Comparison of ENCODE assay signal across 8 cellular contexts in genomic region chr1:203320546-203321272, GRCh38. TPM values are rescaled to one million over a fixed set of nuclear protein-coding genes. Genes with fewer than 3 reads are reported as not detected.
A peak's percentile ranks its signal among the peaks of the same experiment; 100 is the strongest.
DNase-seq lines count a peak whose midpoint lies in the region; ATAC-seq, FAIRE-seq and TF ChIP-seq lines count a peak whose summit lies in the region.

No MANE protein-coding gene starts in this region.

- ATAC-seq in GM21825 (IDR thresholded peaks at IDR 0.05; ENCODE audit: unreplicated experiment), result peak; percentile 59

- 0 out of 2 replicates have a peak, but pooled peaks have one; percentile 8 for TF ChIP-seq CTCF in LNCaP clone FGC (IDR thresholded peaks at IDR 0.05; ENCODE audit: control insufficient read depth, extremely low read depth, insufficient read depth)

- no peak overlapping the region for H3K4me3 ChIP-seq in LNCaP clone FGC (ENCODE audit: low read depth, low read length)

- H3K27ac ChIP-seq in caudate nucleus (ENCODE audit: low read depth, low read length), result peak overlapping the region; percentile 8

- TF ChIP-seq POLR2A in GM12891 (IDR thresholded peaks at IDR 0.05; ENCODE audit: low read depth, low read length), result no peak

- FAIRE-seq in GM12891 (lab: Jason Lieb, UNC), result peak; percentile 90
- FAIRE-seq in RCC 7860 (lab: Jason Lieb, UNC), result no peak

- no peak for DNase-seq in GM12891 (ENCODE audit: insufficient read length, low spot score)
- peak; percentile 65 for DNase-seq in LNCaP clone FGC (ENCODE audit: low read depth)
- DNase-seq in SHP77 treated with DMSO at 0.1 percent for 48 hours (lab: John Stamatoyannopoulos, UW), result peak; percentile 98
- DNase-seq in caudate nucleus (lab: John Stamatoyannopoulos, UW), result peak in 9 of 61 donors; percentile 8 to 44 (median 20)
- peak; percentile 49 for DNase-seq in mucosa of gallbladder (ENCODE audit: low spot score)
- no peak for DNase-seq in RCC 7860 (ENCODE audit: low spot score)
- DNase-seq in mesenteric fat pad (ENCODE audit: low spot score), result no peak

TF ChIP-seq in GM12891, 5 proteins besides CTCF, POLR2A, EP300 and RAD21:
- TF ChIP-seq TAF1 (IDR thresholded peaks at IDR 0.05; ENCODE audit: low read depth, low read length), result no peak
- TF ChIP-seq POLR2AphosphoS5 (IDR thresholded peaks at IDR 0.05; ENCODE audit: low read depth, low read length), result no peak
- no peak for TF ChIP-seq PAX5 (IDR thresholded peaks at IDR 0.05; ENCODE audit: insufficient read depth, low read length, severe bottlenecking)
- no peak for TF ChIP-seq POU2F2 (IDR thresholded peaks at IDR 0.05; ENCODE audit: low read depth, low read length)
- TF ChIP-seq SPI1 (IDR thresholded peaks at IDR 0.05; ENCODE audit: low read depth, low read length), result no peak

RNA-seq across cellular contexts. Expression of gene BTG2, which starts 15.4 kb away (rescaled TPM):
- polyA plus RNA-seq in GM12891 (2012; ENCODE audit: low read depth, missing spikeins), result 29.7 TPM
- total RNA-seq in mucosa of gallbladder, result 111 TPM
- 178 TPM for total RNA-seq in mesenteric fat pad

RNA-seq across cellular contexts. Expression of gene FMOD, which starts 30.2 kb away (rescaled TPM):
- polyA plus RNA-seq in GM12891 (2012; ENCODE audit: low read depth, missing spikeins), result 0.32 TPM
- total RNA-seq in mucosa of gallbladder (272 TPM), mesenteric fat pad (95.2 TPM)

Comparison
In these comparisons a context has a peak if more than half of its experiments do, and no peak if none do; other contexts are left out.
1. DNase-seq: peak in LNCaP clone FGC (single experiment), SHP77 treated with DMSO at 0.1 percent for 48 hours (single experiment) and mucosa of gallbladder (single experiment); none in GM12891 (single experiment), RCC 7860 (single experiment) and mesenteric fat pad (single experiment).